23 cellular contexts compared by ENCODE assay signal in the genomic region with DNA sequence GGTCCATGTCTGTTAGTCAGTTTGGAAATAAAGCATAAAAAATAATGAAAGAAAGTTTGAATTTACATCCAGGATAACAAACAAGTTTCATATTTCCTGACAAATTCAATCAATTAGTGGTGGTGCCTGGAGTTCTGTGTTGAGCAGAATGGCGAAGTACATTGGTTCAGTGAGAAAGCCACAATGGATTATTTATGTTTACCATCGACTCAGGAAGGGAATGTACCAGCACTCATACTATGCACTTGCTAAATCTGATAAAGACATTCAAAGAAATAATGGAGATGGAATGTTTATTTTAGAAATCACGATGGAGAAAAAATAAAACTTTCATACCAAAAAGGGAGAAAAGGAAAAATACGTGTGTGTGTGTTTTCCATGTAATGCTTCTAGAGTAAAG. TPM values are rescaled to one million over a fixed set of nuclear protein-coding genes. Genes with fewer than 3 reads are reported as not detected.
"Had no signal": no experiment of that assay in that cellular context is flagged by ENCODE, and none has a peak within 500 bp of the region (broad histone marks: within the 10 kb centered on the region; RNA-seq: fewer than 3 reads in every experiment).

No MANE protein-coding gene starts in this region.

- ATAC-seq: esophagus mucosa; left lobe of liver; mucosa of descending colon; naive thymus-derived CD8-positive, alpha-beta T cell; psoas muscle; sciatic nerve had no signal

- H3K27me3 ChIP-seq: dorsolateral prefrontal cortex, neutrophil, stomach, transverse colon had no signal

- DNase-seq: cortex of kidney; dorsolateral prefrontal cortex; effector CD8-positive, alpha-beta T cell; foreskin melanocyte; head of caudate nucleus; hippocampal formation; islet precursor cell; mammary epithelial cell; mucosa of descending colon; naive thymus-derived CD8-positive, alpha-beta T cell; psoas muscle; retina; stimulated activated CD4-positive, alpha-beta T cell treated with anti-CD3 and anti-CD28 coated beads, Interleukin-12 subunit alpha, Interleukin-12 subunit beta, amount 100 ng/mL, for 4 hours; stimulated activated naive CD4-positive, alpha-beta T cell; stomach; substantia nigra; transverse colon had no signal

- H3K4me3 ChIP-seq: dorsolateral prefrontal cortex, mucosa of descending colon, psoas muscle, skin epidermis, stomach, thoracic aorta, transverse colon had no signal

- H3K27ac ChIP-seq: dorsolateral prefrontal cortex, neutrophil, psoas muscle, skin epidermis, stomach, thoracic aorta, transverse colon had no signal

- H3K9me3 ChIP-seq: mucosa of descending colon, neutrophil, stomach, thoracic aorta, transverse colon had no signal

- H3K36me3 ChIP-seq: neutrophil, stomach, thoracic aorta, transverse colon had no signal

- H3K4me1 ChIP-seq: psoas muscle, stomach, transverse colon had no signal

RNA-seq across cellular contexts. Expression of gene MME, which starts 45.3 kb away (rescaled TPM):
- polyA plus RNA-seq: naive thymus-derived CD8-positive, alpha-beta T cell had no signal
